ENCODE assay signal across 9 cellular contexts in the genomic region with DNA sequence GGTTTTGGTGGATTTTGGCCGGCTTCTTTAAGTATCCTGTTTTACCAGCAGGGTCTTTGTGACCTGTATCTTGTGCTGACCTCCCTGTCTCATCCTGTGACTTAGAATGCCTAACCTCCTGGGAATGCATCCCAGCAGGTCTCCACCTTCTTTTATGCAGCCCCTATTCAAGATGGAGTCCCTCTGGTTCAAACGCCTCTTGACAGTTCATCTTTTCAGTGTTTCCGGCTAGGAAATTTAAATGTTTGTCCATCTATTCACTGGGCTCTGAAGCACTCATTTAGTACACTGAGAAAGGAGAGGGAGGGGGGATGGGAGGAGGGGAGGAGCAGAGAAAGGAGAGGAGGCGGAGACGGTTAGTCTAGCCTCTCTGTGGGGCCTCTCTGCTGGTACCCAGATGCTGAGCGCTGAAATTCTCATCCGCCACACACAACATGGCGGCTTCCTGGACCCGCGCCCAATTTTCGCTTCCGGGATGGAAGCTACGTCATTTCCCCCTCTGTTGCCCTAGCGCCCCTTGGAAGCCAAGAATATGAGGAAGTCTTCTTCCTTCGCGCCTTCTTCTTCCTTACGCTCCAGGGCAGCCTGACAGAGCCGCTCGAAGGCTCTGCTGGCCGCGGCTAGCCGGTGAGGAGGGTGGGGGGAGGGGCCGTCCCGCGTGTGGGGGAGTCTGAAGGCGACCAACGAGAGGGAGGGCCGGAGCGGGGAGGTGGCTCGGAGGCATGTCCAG.
DNase-seq lines count a peak whose midpoint lies in the region; ATAC-seq and TF ChIP-seq lines count a peak whose summit lies in the region.
"Had no signal": no experiment of that assay in that cellular context is flagged by ENCODE, and none has a peak within 500 bp of the region (broad histone marks: within the 10 kb centered on the region; RNA-seq: fewer than 3 reads in every experiment).

No MANE protein-coding gene starts in this region.

- peaks cover 17% of the 10 kb centered on the region for H3K27me3 Mint-ChIP-seq in activated CD4-positive, alpha-beta T cell treated with anti-CD3 and anti-CD28 coated beads, Interleukin-2, amount 10 ng/mL, durations not matched to agents 7 days and 5 days
- H3K27me3 Mint-ChIP-seq in dendritic cell treated with granulocyte-macrophage colony-stimulating factor and Interleukin-4, amounts not matched to agents 40 ng/mL and 50 ng/mL, for 4 days, result peaks cover 48% of the 10 kb centered on the region

- intact Hi-C loops in dendritic cell treated with granulocyte-macrophage colony-stimulating factor and Interleukin-4, amounts not matched to agents 40 ng/mL and 50 ng/mL, for 4 days (cut with micrococcal nuclease), result no loop called here
- intact Hi-C loops in left lung (cut with DNase I), result no loop called here

- peaks cover 9% of the 10 kb centered on the region for H3K9me3 Mint-ChIP-seq in activated CD4-positive, alpha-beta T cell treated with anti-CD3 and anti-CD28 coated beads, Interleukin-2, amount 10 ng/mL, durations not matched to agents 7 days and 5 days
- H3K9me3 Mint-ChIP-seq in dendritic cell treated with granulocyte-macrophage colony-stimulating factor and Interleukin-4, amounts not matched to agents 40 ng/mL and 50 ng/mL, for 4 days, result peaks cover 7% of the 10 kb centered on the region

- peak; percentile 88 for DNase-seq in G401 (ENCODE audit: low spot score)
- DNase-seq in NCI-H1930 (lab: John Stamatoyannopoulos, UW), result peak; percentile 86 to 91
- DNase-seq in activated CD4-positive, alpha-beta T cell treated with anti-CD3 and anti-CD28 coated beads, Interleukin-2, amount 10 ng/mL, durations not matched to agents 7 days and 5 days, result peak; percentile 88
- DNase-seq in left lung, result peak; percentile 69 to 75
- peak; percentile 80 for DNase-seq in stimulated activated CD4-positive, alpha-beta T cell treated with anti-CD3 and anti-CD28 coated beads, Interleukin-2, amount 100 ng/mL, for 4 hours (ENCODE audit: low read depth)
- DNase-seq in RWPE1 (ENCODE audit: low spot score), result no peak

- peaks cover 12% of the 10 kb centered on the region for H3K4me1 Mint-ChIP-seq in activated CD4-positive, alpha-beta T cell treated with anti-CD3 and anti-CD28 coated beads, Interleukin-2, amount 10 ng/mL, durations not matched to agents 7 days and 5 days
- H3K4me1 Mint-ChIP-seq in dendritic cell treated with granulocyte-macrophage colony-stimulating factor and Interleukin-4, amounts not matched to agents 40 ng/mL and 50 ng/mL, for 4 days (ENCODE audit: low read depth), result no peaks in the 10 kb centered on the region

- H3K4me3 Mint-ChIP-seq in activated CD4-positive, alpha-beta T cell treated with anti-CD3 and anti-CD28 coated beads, Interleukin-2, amount 10 ng/mL, durations not matched to agents 7 days and 5 days, result peak overlapping the region; percentile 79
- peak overlapping the region; percentile 4 for H3K4me3 Mint-ChIP-seq in dendritic cell treated with granulocyte-macrophage colony-stimulating factor and Interleukin-4, amounts not matched to agents 40 ng/mL and 50 ng/mL, for 4 days

- peaks cover 11% of the 10 kb centered on the region for H3K36me3 Mint-ChIP-seq in activated CD4-positive, alpha-beta T cell treated with anti-CD3 and anti-CD28 coated beads, Interleukin-2, amount 10 ng/mL, durations not matched to agents 7 days and 5 days (ENCODE audit: low read depth)
- no peaks in the 10 kb centered on the region for H3K36me3 Mint-ChIP-seq in dendritic cell treated with granulocyte-macrophage colony-stimulating factor and Interleukin-4, amounts not matched to agents 40 ng/mL and 50 ng/mL, for 4 days (ENCODE audit: low read depth)

- no peaks in the 10 kb centered on the region for H3K36me3 ChIP-seq in left lung

- H3K4me1 ChIP-seq in left lung, result peaks cover 0 to 5% of the 10 kb centered on the region in 2 donors

- peaks cover 8 to 15% of the 10 kb centered on the region in 2 donors for H3K27me3 ChIP-seq in left lung

- ATAC-seq in HG02610 (IDR thresholded peaks at IDR 0.05; ENCODE audit: unreplicated experiment), result peak; percentile 90
- ATAC-seq in left lung, result peak; percentile 90

- in situ Hi-C loops in G401 (cut with HindIII; ENCODE audit: low sequenced_read_pairs), result no loop called here

- TF ChIP-seq CTCF in left lung (IDR thresholded peaks at IDR 0.05) (no peak), RWPE1 (conservative IDR thresholded peaks at IDR 0.05; ENCODE audit: low read depth) (no peak)

- H3K27ac ChIP-seq in left lung, result peak overlapping the region in 1 of 2 donors; percentile 60
- no peak overlapping the region for H3K27ac ChIP-seq in RWPE1
- H3K27ac ChIP-seq: epithelial cell of prostate had no signal

- CTCF ChIA-PET in activated CD4-positive, alpha-beta T cell treated with anti-CD3 and anti-CD28 coated beads, Interleukin-2, amount 10 ng/mL, durations not matched to agents 7 days and 5 days (lab: Charles Lee), result interaction anchor here (0.6 to 2.3 kb wide), 4 partner anchors 13 to 935 kb away, joined by 3 to 8 read pairs (median 6); no protein-coding TSS in a partner anchor
- CTCF ChIA-PET in RWPE1 (lab: Yijun Ruan, JAX), result no interaction called here

- H3K9me3 ChIP-seq in left lung, result no peaks in the 10 kb centered on the region

- peak overlapping the region; percentile 89 for H3K27ac Mint-ChIP-seq in activated CD4-positive, alpha-beta T cell treated with anti-CD3 and anti-CD28 coated beads, Interleukin-2, amount 10 ng/mL, durations not matched to agents 7 days and 5 days
- H3K27ac Mint-ChIP-seq in dendritic cell treated with granulocyte-macrophage colony-stimulating factor and Interleukin-4, amounts not matched to agents 40 ng/mL and 50 ng/mL, for 4 days, result no peak overlapping the region

- peak overlapping the region; percentile 48 to 54 for H3K4me3 ChIP-seq in left lung

- POLR2A ChIA-PET in activated CD4-positive, alpha-beta T cell treated with anti-CD3 and anti-CD28 coated beads, Interleukin-2, amount 10 ng/mL, durations not matched to agents 7 days and 5 days (lab: Charles Lee), result interaction anchor here (0.5 kb wide), 1 partner anchor 447 kb away, joined by 3 read pairs; no protein-coding TSS in a partner anchor
- POLR2A ChIA-PET in RWPE1 (lab: Yijun Ruan, JAX; ENCODE audit: low non-redundant PET), result no interaction called here
